ENCODE assay signal across 2 cellular contexts in the genomic region with DNA sequence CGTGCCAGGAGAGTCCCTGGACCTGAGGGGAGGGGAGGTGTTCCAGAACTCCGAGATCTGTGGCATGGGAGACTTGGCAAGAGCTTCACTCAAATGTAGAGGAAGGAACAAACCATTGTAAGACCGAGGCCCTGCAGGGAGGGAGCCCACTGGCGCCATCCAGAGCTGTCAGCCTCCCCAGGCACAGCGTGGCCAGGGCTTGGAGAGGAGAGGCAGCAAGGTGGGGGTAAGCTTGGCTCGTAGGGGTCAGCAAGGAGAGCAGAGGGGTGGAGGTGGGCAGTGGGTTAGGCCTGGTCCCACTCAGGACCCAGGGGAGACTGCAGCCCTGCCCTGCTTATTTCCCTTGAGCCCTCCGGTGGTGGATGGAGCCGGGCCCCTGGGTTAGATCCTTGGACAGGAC.
A peak's percentile ranks its signal among the peaks of the same experiment; 100 is the strongest.
TF ChIP-seq lines count a peak whose summit lies in the region.

No MANE protein-coding gene starts in this region.

TF ChIP-seq in GM23338, 12 proteins besides CTCF, POLR2A, EP300 and RAD21 (continued from another document):
- TF ChIP-seq, protein P1, sequence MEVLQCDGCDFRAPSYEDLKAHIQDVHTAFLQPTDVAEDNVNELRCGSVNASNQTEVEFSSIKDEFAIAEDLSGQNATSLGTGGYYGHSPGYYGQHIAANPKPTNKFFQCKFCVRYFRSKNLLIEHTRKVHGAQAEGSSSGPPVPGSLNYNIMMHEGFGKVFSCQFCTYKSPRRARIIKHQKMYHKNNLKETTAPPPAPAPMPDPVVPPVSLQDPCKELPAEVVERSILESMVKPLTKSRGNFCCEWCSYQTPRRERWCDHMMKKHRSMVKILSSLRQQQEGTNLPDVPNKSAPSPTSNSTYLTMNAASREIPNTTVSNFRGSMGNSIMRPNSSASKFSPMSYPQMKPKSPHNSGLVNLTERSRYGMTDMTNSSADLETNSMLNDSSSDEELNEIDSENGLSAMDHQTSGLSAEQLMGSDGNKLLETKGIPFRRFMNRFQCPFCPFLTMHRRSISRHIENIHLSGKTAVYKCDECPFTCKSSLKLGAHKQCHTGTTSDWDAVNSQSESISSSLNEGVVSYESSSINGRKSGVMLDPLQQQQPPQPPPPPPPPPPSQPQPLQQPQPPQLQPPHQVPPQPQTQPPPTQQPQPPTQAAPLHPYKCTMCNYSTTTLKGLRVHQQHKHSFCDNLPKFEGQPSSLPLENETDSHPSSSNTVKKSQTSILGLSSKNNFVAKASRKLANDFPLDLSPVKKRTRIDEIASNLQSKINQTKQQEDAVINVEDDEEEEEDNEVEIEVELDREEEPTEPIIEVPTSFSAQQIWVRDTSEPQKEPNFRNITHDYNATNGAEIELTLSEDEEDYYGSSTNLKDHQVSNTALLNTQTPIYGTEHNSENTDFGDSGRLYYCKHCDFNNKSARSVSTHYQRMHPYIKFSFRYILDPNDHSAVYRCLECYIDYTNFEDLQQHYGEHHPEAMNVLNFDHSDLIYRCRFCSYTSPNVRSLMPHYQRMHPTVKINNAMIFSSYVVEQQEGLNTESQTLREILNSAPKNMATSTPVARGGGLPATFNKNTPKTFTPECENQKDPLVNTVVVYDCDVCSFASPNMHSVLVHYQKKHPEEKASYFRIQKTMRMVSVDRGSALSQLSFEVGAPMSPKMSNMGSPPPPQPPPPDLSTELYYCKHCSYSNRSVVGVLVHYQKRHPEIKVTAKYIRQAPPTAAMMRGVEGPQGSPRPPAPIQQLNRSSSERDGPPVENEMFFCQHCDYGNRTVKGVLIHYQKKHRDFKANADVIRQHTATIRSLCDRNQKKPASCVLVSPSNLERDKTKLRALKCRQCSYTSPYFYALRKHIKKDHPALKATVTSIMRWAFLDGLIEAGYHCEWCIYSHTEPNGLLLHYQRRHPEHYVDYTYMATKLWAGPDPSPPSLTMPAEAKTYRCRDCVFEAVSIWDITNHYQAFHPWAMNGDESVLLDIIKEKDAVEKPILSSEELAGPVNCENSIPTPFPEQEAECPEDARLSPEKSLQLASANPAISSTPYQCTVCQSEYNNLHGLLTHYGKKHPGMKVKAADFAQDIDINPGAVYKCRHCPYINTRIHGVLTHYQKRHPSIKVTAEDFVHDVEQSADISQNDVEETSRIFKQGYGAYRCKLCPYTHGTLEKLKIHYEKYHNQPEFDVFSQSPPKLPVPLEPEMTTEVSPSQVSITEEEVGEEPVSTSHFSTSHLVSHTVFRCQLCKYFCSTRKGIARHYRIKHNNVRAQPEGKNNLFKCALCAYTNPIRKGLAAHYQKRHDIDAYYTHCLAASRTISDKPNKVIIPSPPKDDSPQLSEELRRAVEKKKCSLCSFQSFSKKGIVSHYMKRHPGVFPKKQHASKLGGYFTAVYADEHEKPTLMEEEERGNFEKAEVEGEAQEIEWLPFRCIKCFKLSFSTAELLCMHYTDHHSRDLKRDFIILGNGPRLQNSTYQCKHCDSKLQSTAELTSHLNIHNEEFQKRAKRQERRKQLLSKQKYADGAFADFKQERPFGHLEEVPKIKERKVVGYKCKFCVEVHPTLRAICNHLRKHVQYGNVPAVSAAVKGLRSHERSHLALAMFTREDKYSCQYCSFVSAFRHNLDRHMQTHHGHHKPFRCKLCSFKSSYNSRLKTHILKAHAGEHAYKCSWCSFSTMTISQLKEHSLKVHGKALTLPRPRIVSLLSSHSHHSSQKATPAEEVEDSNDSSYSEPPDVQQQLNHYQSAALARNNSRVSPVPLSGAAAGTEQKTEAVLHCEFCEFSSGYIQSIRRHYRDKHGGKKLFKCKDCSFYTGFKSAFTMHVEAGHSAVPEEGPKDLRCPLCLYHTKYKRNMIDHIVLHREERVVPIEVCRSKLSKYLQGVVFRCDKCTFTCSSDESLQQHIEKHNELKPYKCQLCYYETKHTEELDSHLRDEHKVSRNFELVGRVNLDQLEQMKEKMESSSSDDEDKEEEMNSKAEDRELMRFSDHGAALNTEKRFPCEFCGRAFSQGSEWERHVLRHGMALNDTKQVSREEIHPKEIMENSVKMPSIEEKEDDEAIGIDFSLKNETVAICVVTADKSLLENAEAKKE (CRISPR knock-in tag; IDR thresholded peaks at IDR 0.05), result no peak
- TF ChIP-seq ZNF114 (CRISPR knock-in tag; IDR thresholded peaks at IDR 0.05) (no peak), EZH2phosphoT487 (IDR thresholded peaks at IDR 0.05; ENCODE audit: unreplicated experiment) (no peak), EZH2 (IDR thresholded peaks at IDR 0.05; ENCODE audit: low read depth, unreplicated experiment) (no peak), ZNF331 (CRISPR knock-in tag; IDR thresholded peaks at IDR 0.05; ENCODE audit: low read depth) (no peak), JUNB (IDR thresholded peaks at IDR 0.05; ENCODE audit: unreplicated experiment) (no peak), STAT1 (IDR thresholded peaks at IDR 0.05; ENCODE audit: unreplicated experiment) (no peak)
- TF ChIP-seq, protein P2, sequence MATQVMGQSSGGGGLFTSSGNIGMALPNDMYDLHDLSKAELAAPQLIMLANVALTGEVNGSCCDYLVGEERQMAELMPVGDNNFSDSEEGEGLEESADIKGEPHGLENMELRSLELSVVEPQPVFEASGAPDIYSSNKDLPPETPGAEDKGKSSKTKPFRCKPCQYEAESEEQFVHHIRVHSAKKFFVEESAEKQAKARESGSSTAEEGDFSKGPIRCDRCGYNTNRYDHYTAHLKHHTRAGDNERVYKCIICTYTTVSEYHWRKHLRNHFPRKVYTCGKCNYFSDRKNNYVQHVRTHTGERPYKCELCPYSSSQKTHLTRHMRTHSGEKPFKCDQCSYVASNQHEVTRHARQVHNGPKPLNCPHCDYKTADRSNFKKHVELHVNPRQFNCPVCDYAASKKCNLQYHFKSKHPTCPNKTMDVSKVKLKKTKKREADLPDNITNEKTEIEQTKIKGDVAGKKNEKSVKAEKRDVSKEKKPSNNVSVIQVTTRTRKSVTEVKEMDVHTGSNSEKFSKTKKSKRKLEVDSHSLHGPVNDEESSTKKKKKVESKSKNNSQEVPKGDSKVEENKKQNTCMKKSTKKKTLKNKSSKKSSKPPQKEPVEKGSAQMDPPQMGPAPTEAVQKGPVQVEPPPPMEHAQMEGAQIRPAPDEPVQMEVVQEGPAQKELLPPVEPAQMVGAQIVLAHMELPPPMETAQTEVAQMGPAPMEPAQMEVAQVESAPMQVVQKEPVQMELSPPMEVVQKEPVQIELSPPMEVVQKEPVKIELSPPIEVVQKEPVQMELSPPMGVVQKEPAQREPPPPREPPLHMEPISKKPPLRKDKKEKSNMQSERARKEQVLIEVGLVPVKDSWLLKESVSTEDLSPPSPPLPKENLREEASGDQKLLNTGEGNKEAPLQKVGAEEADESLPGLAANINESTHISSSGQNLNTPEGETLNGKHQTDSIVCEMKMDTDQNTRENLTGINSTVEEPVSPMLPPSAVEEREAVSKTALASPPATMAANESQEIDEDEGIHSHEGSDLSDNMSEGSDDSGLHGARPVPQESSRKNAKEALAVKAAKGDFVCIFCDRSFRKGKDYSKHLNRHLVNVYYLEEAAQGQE (IDR thresholded peaks at IDR 0.05; ENCODE audit: unreplicated experiment), result no peak

TF ChIP-seq in HEK293, 187 proteins besides CTCF, POLR2A, EP300 and RAD21 (continued from another document):
- TF ChIP-seq, protein P3, sequence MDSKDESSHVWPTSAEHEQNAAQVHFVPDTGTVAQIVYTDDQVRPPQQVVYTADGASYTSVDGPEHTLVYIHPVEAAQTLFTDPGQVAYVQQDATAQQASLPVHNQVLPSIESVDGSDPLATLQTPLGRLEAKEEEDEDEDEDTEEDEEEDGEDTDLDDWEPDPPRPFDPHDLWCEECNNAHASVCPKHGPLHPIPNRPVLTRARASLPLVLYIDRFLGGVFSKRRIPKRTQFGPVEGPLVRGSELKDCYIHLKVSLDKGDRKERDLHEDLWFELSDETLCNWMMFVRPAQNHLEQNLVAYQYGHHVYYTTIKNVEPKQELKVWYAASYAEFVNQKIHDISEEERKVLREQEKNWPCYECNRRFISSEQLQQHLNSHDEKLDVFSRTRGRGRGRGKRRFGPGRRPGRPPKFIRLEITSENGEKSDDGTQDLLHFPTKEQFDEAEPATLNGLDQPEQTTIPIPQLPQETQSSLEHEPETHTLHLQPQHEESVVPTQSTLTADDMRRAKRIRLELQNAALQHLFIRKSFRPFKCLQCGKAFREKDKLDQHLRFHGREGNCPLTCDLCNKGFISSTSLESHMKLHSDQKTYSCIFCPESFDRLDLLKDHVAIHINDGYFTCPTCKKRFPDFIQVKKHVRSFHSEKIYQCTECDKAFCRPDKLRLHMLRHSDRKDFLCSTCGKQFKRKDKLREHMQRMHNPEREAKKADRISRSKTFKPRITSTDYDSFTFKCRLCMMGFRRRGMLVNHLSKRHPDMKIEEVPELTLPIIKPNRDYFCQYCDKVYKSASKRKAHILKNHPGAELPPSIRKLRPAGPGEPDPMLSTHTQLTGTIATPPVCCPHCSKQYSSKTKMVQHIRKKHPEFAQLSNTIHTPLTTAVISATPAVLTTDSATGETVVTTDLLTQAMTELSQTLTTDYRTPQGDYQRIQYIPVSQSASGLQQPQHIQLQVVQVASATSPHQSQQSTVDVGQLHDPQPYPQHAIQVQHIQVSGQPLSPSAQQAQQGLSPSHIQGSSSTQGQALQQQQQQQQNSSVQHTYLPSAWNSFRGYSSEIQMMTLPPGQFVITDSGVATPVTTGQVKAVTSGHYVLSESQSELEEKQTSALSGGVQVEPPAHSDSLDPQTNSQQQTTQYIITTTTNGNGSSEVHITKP (tag by site-specific recombination; IDR thresholded peaks at IDR 0.05), result peak; percentile 58
